ENCODE assay signal across 8 cellular contexts in the genomic region with DNA sequence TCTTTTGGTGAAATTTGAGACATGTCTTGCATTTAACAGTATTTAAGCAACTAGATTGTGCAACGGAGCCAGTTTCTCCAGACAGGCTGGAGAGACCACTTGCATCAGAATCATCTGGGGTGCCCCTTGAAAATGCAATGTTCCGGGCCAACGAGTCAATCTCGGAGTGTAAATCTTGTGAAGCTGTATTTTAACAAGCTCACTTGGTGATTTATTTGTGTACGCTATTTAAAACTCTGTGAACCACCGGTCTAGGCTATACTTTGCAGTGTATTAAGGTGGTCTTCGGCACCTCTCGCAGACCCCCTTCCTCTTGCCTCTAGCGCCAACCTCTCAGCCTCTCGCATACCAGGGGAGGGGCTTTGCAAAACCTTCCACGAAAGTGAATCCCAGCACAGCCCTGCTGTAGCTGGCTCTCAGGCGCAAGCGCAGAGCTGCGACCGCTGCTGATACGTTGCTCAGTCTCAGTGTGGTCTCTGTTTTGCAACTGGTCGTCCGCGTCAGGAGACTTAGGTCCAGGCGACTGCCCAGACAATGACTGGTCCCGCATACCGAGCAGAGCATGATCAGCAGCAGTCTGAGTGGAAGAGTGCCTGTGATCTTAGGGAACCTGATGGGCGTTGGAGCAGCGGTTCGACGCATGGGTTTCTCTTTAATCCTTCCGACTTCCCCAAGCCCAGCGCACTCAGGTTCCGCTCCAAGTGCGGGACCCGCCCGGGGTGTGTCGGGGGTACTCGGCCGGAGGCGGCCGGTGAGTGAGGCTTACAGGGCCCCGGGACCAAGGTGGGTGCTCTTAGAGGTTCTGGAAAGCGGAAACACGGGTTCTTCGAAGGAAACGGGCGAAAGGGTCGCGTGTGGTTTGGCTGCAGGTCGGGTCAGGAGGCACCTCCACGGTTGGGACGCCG. TPM values are rescaled to one million over a fixed set of nuclear protein-coding genes. Genes with fewer than 3 reads are reported as not detected.
DNase-seq lines count a peak whose midpoint lies in the region; ATAC-seq and TF ChIP-seq lines count a peak whose summit lies in the region.

Gene ZNF391 (plus strand): TSS at position 467 of the 905 bp plus-strand sequence. CDS start 11,612 bp downstream, outside the sequence.

- intact Hi-C loops in IMR-90 (cut with micrococcal nuclease), result loop anchor here (2.0 kb wide), 1 partner anchor 90 kb away; no protein-coding TSS in a partner anchor

- H3K9me3 Mint-ChIP-seq in neural progenitor cell, result peaks cover 13% of the 10 kb centered on the region

- no peak within 1 kb of the TSS for H2AK5ac ChIP-seq in IMR-90 (ENCODE audit: low read depth, low read length)

- peak within 1 kb of the TSS; percentile 64; the same call in 1 of the 2 replicates for H4K91ac ChIP-seq in IMR-90 (ENCODE audit: insufficient read depth, low read depth, low read length)

- H3K4me1 Mint-ChIP-seq in neural progenitor cell, result peaks cover 14% of the 10 kb centered on the region

- DNase-seq in DMS79 (lab: John Stamatoyannopoulos, UW) (peak; percentile 4), IMR-90 (peak; percentile 80), RPMI8226 (peak; percentile 77), foreskin fibroblast (peak; percentile 80 to 89), neural progenitor cell (ENCODE audit: low spot score) (peak; percentile 94)
- peak; percentile 60 for DNase-seq in activated effector memory CD4-positive, alpha-beta T cell treated with Interleukin-2 at 50 U/mL for 16 hours

- H3K27ac Mint-ChIP-seq in neural progenitor cell, result peak within 1 kb of the TSS; percentile 90

- H2BK15ac ChIP-seq in IMR-90 (ENCODE audit: low read depth, low read length), result no peak within 1 kb of the TSS

- H3K27me3 Mint-ChIP-seq in neural progenitor cell (ENCODE audit: insufficient read depth, low read depth), result peaks cover 2% of the 10 kb centered on the region

- no peaks in the 10 kb centered on the region for H3K4me1 ChIP-seq in IMR-90 (ENCODE audit: control insufficient read depth, insufficient read depth, low read length)
- peaks cover 6% of the 10 kb centered on the region for H3K4me1 ChIP-seq in neural progenitor cell
- no peaks in the 10 kb centered on the region for H3K4me1 ChIP-seq in stomach smooth muscle (ENCODE audit: control insufficient read depth, insufficient read depth, low read length)

- H4K5ac ChIP-seq in IMR-90 (ENCODE audit: low read depth, low read length), result peak within 1 kb of the TSS; percentile 81

- no peaks in the 10 kb centered on the region for H3K27me3 ChIP-seq in IMR-90 (ENCODE audit: control insufficient read depth, insufficient read depth, low read length)
- peaks cover 9% of the 10 kb centered on the region for H3K27me3 ChIP-seq in neural progenitor cell
- no peaks in the 10 kb centered on the region for H3K27me3 ChIP-seq in stomach smooth muscle (ENCODE audit: control insufficient read depth in 1 of 2, insufficient read depth in 2 of 2, low read length in 2 of 2)

- no peaks in the 10 kb centered on the region for H3K9me3 ChIP-seq in IMR-90 (ENCODE audit: control insufficient read depth, insufficient read depth, low read length)
- H3K9me3 ChIP-seq in neural progenitor cell (ENCODE audit: low read depth), result no peaks in the 10 kb centered on the region
- H3K9me3 ChIP-seq in stomach smooth muscle (ENCODE audit: control insufficient read depth in 2 of 2, low read length in 2 of 2), result peaks cover 0 to under 1% of the 10 kb centered on the region in 2 donors

- peak within 1 kb of the TSS; percentile 97 for H2AFZ ChIP-seq in IMR-90 (replicated peaks; ENCODE audit: low read length, poor library complexity)
- peak within 1 kb of the TSS; percentile 98 for H2AFZ ChIP-seq in neural progenitor cell (replicated peaks)

- in situ Hi-C loops in IMR-90 (cut with MboI; ENCODE audit: low sequenced_read_pairs), result no loop called here

- peak; percentile 91 for ATAC-seq in GM21528 (IDR thresholded peaks at IDR 0.05; ENCODE audit: low FRiP score, unreplicated experiment)
- ATAC-seq in IMR-90 (ENCODE audit: low read depth), result peak; percentile 97

- H3K27ac ChIP-seq in IMR-90 (ENCODE audit: insufficient read depth, low read length) (peak within 1 kb of the TSS; percentile 68), neural progenitor cell (no peak within 1 kb of the TSS), stomach smooth muscle (ENCODE audit: low read length) (peak within 1 kb of the TSS; percentile 69)

- peaks cover 12% of the 10 kb centered on the region for H3K79me2 ChIP-seq in neural progenitor cell (ENCODE audit: low read depth)

- no peaks in the 10 kb centered on the region for H3K36me3 ChIP-seq in IMR-90 (ENCODE audit: control insufficient read depth, insufficient read depth, low read length)
- no peaks in the 10 kb centered on the region for H3K36me3 ChIP-seq in neural progenitor cell
- no peaks in the 10 kb centered on the region for H3K36me3 ChIP-seq in stomach smooth muscle (ENCODE audit: control insufficient read depth in 2 of 2, insufficient read depth in 2 of 2, low read length in 2 of 2)

- CTCF ChIA-PET in IMR-90 (lab: Yijun Ruan, JAX), result no interaction called here

- peak within 1 kb of the TSS; percentile 43 for H3K18ac ChIP-seq in IMR-90 (ENCODE audit: low read depth, low read length)

- no peak for TF ChIP-seq RAD21 in IMR-90 (IDR thresholded peaks at IDR 0.05; ENCODE audit: low read length)

- no peak within 1 kb of the TSS for H3K56ac ChIP-seq in IMR-90 (ENCODE audit: extremely low read depth, insufficient read depth, low read length)

- TF ChIP-seq POLR2A in IMR-90 (IDR thresholded peaks at IDR 0.05; ENCODE audit: low read depth, low read length), result no peak

- H3K4me3 ChIP-seq in IMR-90 (ENCODE audit: insufficient read depth, low read depth, low read length) (peak within 1 kb of the TSS; percentile 70), foreskin fibroblast (ENCODE audit: low read depth in 1 of 2, low read length in 2 of 2) (peak within 1 kb of the TSS; percentile 82 to 97), neural progenitor cell (peak within 1 kb of the TSS; percentile 56), stomach smooth muscle (ENCODE audit: low read length in 2 of 2) (peak within 1 kb of the TSS; percentile 78 to 100)

- H3K36me3 Mint-ChIP-seq in neural progenitor cell, result peaks cover 15% of the 10 kb centered on the region

- peaks cover 15% of the 10 kb centered on the region for H3F3A ChIP-seq in neural progenitor cell (ENCODE audit: low read depth)

- H2BK20ac ChIP-seq in IMR-90 (ENCODE audit: low read depth, low read length), result no peak within 1 kb of the TSS

- H3K4me2 ChIP-seq in IMR-90 (ENCODE audit: low read depth, low read length) (peak within 1 kb of the TSS; percentile 74), neural progenitor cell (peak within 1 kb of the TSS; percentile 74)

- H3K4me3 Mint-ChIP-seq in neural progenitor cell, result peak within 1 kb of the TSS; percentile 94

- TF ChIP-seq CTCF in IMR-90 (conservative IDR thresholded peaks at IDR 0.05; ENCODE audit: low read depth, low read length) (no peak), foreskin fibroblast (IDR thresholded peaks at IDR 0.05; ENCODE audit: low read depth, low read length) (no peak), neural progenitor cell (IDR thresholded peaks at IDR 0.05) (no peak)

- dilution Hi-C loops in IMR-90 (cut with HindIII; ENCODE audit: low sequenced_read_pairs, unreplicated experiment), result no loop called here

- H3K79me1 ChIP-seq in IMR-90 (ENCODE audit: low read depth in 1 of 2, low read length in 2 of 2), result no peaks in the 10 kb centered on the region

- H3K9ac ChIP-seq in IMR-90 (ENCODE audit: low read depth, low read length) (peak within 1 kb of the TSS; percentile 78), neural progenitor cell (peak within 1 kb of the TSS; percentile 20), stomach smooth muscle (ENCODE audit: low read length in 2 of 2) (peak within 1 kb of the TSS; percentile 77 to 91)

- WGBS in IMR-90 (ENCODE audit: extremely low coverage in 2 of 2, insufficient read length in 1 of 2), 2 experiments, result 3% methylated on average over 29 of the region's 49 CpGs; no CpG with 5 or more reads in 1 of the 2 experiments

- H3K14ac ChIP-seq in IMR-90 (replicated peaks; ENCODE audit: low read depth, low read length), result peak within 1 kb of the TSS; percentile 83

- H2BK5ac ChIP-seq in IMR-90 (ENCODE audit: low read depth, low read length, poor library complexity, severe bottlenecking), result peak within 1 kb of the TSS; percentile 78

- POLR2A ChIA-PET in IMR-90 (lab: Charles Lee; ENCODE audit: unreplicated experiment), result no interaction called here

- H3K4ac ChIP-seq in IMR-90 (ENCODE audit: low read depth, low read length), result peak within 1 kb of the TSS; percentile 89

- H2BK120ac ChIP-seq in IMR-90 (ENCODE audit: low read depth, low read length), result peak within 1 kb of the TSS; percentile 43; the same call in 1 of the 2 replicates

- peak within 1 kb of the TSS; percentile 30 to 98 for H4K8ac ChIP-seq in IMR-90 (ENCODE audit: low read depth in 2 of 2, low read length in 2 of 2)

- H4K20me1 ChIP-seq in IMR-90 (ENCODE audit: insufficient read depth, low read length) (no peaks in the 10 kb centered on the region), neural progenitor cell (ENCODE audit: low read depth) (no peaks in the 10 kb centered on the region)

- peak within 1 kb of the TSS; percentile 53; the same call in 1 of the 2 replicates for H3K23ac ChIP-seq in IMR-90 (ENCODE audit: low read depth, low read length)

- no TSS peak for BruUV-seq in IMR-90 (replicated peaks; lab: Mats Ljungman, UMichigan)

- H2AK9ac ChIP-seq in IMR-90 (replicated peaks; ENCODE audit: low read depth, low read length, poor library complexity), result peak within 1 kb of the TSS; percentile 92

- H3K9me1 ChIP-seq in IMR-90 (ENCODE audit: insufficient read depth, low read length), result no peaks in the 10 kb centered on the region

TF ChIP-seq in IMR-90, 13 proteins besides CTCF, POLR2A, EP300 and RAD21 (continues in another document):
- TF ChIP-seq CEBPB (IDR thresholded peaks at IDR 0.05; ENCODE audit: low read depth, low read length) (peak; percentile 71), BHLHE40 (IDR thresholded peaks at IDR 0.05; ENCODE audit: low read depth, low read length) (no peak), RCOR1 (IDR thresholded peaks at IDR 0.05; ENCODE audit: insufficient replicate concordance, low read length) (peak; percentile 74), USF2 (IDR thresholded peaks at IDR 0.05; ENCODE audit: low read depth, low read length) (no peak), MXI1 (IDR thresholded peaks at IDR 0.05; ENCODE audit: borderline replicate concordance, low read depth, low read length) (0 out of 2 replicates have a peak, but pooled peaks have one; percentile 13)

RNA-seq across cellular contexts. Expression of gene ZNF391, which starts in this region (rescaled TPM):
- total RNA-seq in IMR-90 (2012; rRNA removed), result 0.18 and 0.28 TPM in 2 replicates
- 0.20 and 0.22 TPM in 2 replicates for polyA plus RNA-seq in IMR-90 (2012; rRNA removed)
- polyA plus RNA-seq in IMR-90 (2012; cell fraction: cytosol; rRNA removed), result 0.01 and 0.06 TPM in 2 replicates
- polyA plus RNA-seq in IMR-90 (2012; cell fraction: nucleus; rRNA removed; ENCODE audit: low replicate concordance), result 0.03 and 0.16 TPM in 2 replicates
- total RNA-seq in neural progenitor cell (ENCODE audit: low replicate concordance), result 9.6 and 16.5 TPM in 2 replicates

Comparison
In these comparisons a context has a peak if more than half of its experiments do, and no peak if none do; other contexts are left out.
1. Peak in DNase-seq, ATAC-seq, H3K4me3 ChIP-seq, H3K27ac ChIP-seq, H3K9ac ChIP-seq and H3K4me2 ChIP-seq in IMR-90; RNA of the gene not detected or under 1 TPM.
2. DNase-seq: peak in every context shown above with its lines; median percentile 94 in neural progenitor cell; 84 in foreskin fibroblast; 80 in IMR-90; 77 in RPMI8226; 60 in activated effector memory CD4-positive, alpha-beta T cell treated with Interleukin-2 at 50 U/mL for 16 hours; 4 in DMS79.
3. H3K9ac ChIP-seq: peak in every context shown above with its lines; median percentile 84 in stomach smooth muscle; 78 in IMR-90; 20 in neural progenitor cell.